16 cellular contexts compared by ENCODE assay signal in genomic region chr4:56657128-56657527, GRCh38. TPM values are rescaled to one million over a fixed set of nuclear protein-coding genes. Genes with fewer than 3 reads are reported as not detected.
A peak's percentile ranks its signal among the peaks of the same experiment; 100 is the strongest.
DNase-seq lines count a peak whose midpoint lies in the region; ATAC-seq and TF ChIP-seq lines count a peak whose summit lies in the region.
"Had no signal": no experiment of that assay in that cellular context is flagged by ENCODE, and none has a peak within 500 bp of the region (broad histone marks: within the 10 kb centered on the region; RNA-seq: fewer than 3 reads in every experiment).

No MANE protein-coding gene starts in this region.

- no peak overlapping the region for H3K9ac ChIP-seq in endodermal cell (ENCODE audit: extremely low read depth, low read length, poor library complexity, severe bottlenecking)

- no peak for ATAC-seq in activated CD8-positive, alpha-beta memory T cell treated with anti-CD3 and anti-CD28 coated beads, Interleukin-2, amount 10 ng/mL, durations not matched to agents 7 days and 5 days
- ATAC-seq: body of pancreas had no signal

- CTCF ChIA-PET in activated CD8-positive, alpha-beta memory T cell treated with anti-CD3 and anti-CD28 coated beads, Interleukin-2, amount 10 ng/mL, durations not matched to agents 7 days and 5 days (lab: Charles Lee) = interaction anchor here (0.8 to 2.6 kb wide), 5 partner anchors 16 to 222 kb away, joined by 3 to 8 read pairs (median 5); partner anchors contain the start of genes PAICS and PPAT
- CTCF ChIA-PET in RWPE1 (lab: Yijun Ruan, JAX) = no interaction called here

- no peak overlapping the region for H3K4me3 Mint-ChIP-seq in activated CD8-positive, alpha-beta memory T cell treated with anti-CD3 and anti-CD28 coated beads, Interleukin-2, amount 10 ng/mL, durations not matched to agents 7 days and 5 days
- H3K4me3 Mint-ChIP-seq in IgD-negative memory B cell = peak overlapping the region in 3 of 4 donors; percentile 41 to 92 (median 78)
- H3K4me3 Mint-ChIP-seq in endodermal cell = peak overlapping the region; percentile 76
- peak overlapping the region; percentile 58 for H3K4me3 Mint-ChIP-seq in progenitor cell of endocrine pancreas (ENCODE audit: low read depth)

- H3K4me1 ChIP-seq in endodermal cell (ENCODE audit: control insufficient read depth, insufficient read depth, low read length) = no peaks in the 10 kb centered on the region

- no peak for DNase-seq in activated CD8-positive, alpha-beta memory T cell treated with anti-CD3 and anti-CD28 coated beads, Interleukin-2, amount 10 ng/mL, durations not matched to agents 7 days and 5 days
- no peak for DNase-seq in activated CD8-positive, alpha-beta memory T cell treated with anti-CD3 and anti-CD28 coated beads for 24 hours
- DNase-seq in endodermal cell (no peak), progenitor cell of endocrine pancreas (ENCODE audit: low spot score, unreplicated experiment) (no peak), RWPE1 (ENCODE audit: low spot score) (no peak), brain microvascular endothelial cell (no peak), H4 (ENCODE audit: low spot score) (no peak)
- DNase-seq: activated gamma-delta T cell treated with Interleukin-2 at 50 U/mL for 16 hours, body of pancreas, esophagus squamous epithelium, NCI-H1436 treated with DMSO at 0.1 percent for 48 hours, NCI-H2171 treated with DMSO at 0.1 percent for 48 hours, NCI-H82, trophoblast cell had no signal

- no peaks in the 10 kb centered on the region for H3K9me3 Mint-ChIP-seq in activated CD8-positive, alpha-beta memory T cell treated with anti-CD3 and anti-CD28 coated beads, Interleukin-2, amount 10 ng/mL, durations not matched to agents 7 days and 5 days (ENCODE audit: low read depth)
- H3K9me3 Mint-ChIP-seq in IgD-negative memory B cell (peaks cover 0 to 2% (median 0%) of the 10 kb centered on the region in 3 donors), endodermal cell (no peaks in the 10 kb centered on the region), progenitor cell of endocrine pancreas (ENCODE audit: low read depth) (no peaks in the 10 kb centered on the region)

- H3K4me1 Mint-ChIP-seq in activated CD8-positive, alpha-beta memory T cell treated with anti-CD3 and anti-CD28 coated beads, Interleukin-2, amount 10 ng/mL, durations not matched to agents 7 days and 5 days = peaks cover 38% of the 10 kb centered on the region
- H3K4me1 Mint-ChIP-seq in IgD-negative memory B cell = peaks cover 22 to 28% (median 27%) of the 10 kb centered on the region in 3 donors
- peaks cover 6% of the 10 kb centered on the region for H3K4me1 Mint-ChIP-seq in endodermal cell
- peaks cover 3% of the 10 kb centered on the region for H3K4me1 Mint-ChIP-seq in progenitor cell of endocrine pancreas (ENCODE audit: low read depth)

- POLR2A ChIA-PET in RWPE1 (lab: Yijun Ruan, JAX; ENCODE audit: low non-redundant PET) = no interaction called here

- H3K27me3 ChIP-seq in endodermal cell (ENCODE audit: control insufficient read depth, insufficient read depth, low read length, poor library complexity, severe bottlenecking) = peaks cover 67% of the 10 kb centered on the region
- H3K27me3 ChIP-seq in brain microvascular endothelial cell (replicated peaks) = no peaks in the 10 kb centered on the region

- no peak for TF ChIP-seq CTCF in endodermal cell (conservative IDR thresholded peaks at IDR 0.05)
- no peak for TF ChIP-seq CTCF in progenitor cell of endocrine pancreas (IDR thresholded peaks at IDR 0.05; ENCODE audit: unreplicated experiment)
- no peak for TF ChIP-seq CTCF in RWPE1 (conservative IDR thresholded peaks at IDR 0.05; ENCODE audit: low read depth)
- TF ChIP-seq CTCF in brain microvascular endothelial cell (IDR thresholded peaks at IDR 0.05; ENCODE audit: low read depth, low read length, missing control alignments) = no peak

- H3K4me3 ChIP-seq in endodermal cell (ENCODE audit: low read length) = no peak overlapping the region
- no peak overlapping the region for H3K4me3 ChIP-seq in brain microvascular endothelial cell (ENCODE audit: low read depth, low read length)
- H3K4me3 ChIP-seq: body of pancreas had no signal

- H3K27ac ChIP-seq in endodermal cell (ENCODE audit: low read depth, low read length) = no peak overlapping the region
- H3K27ac ChIP-seq in RWPE1 = no peak overlapping the region
- H3K27ac ChIP-seq in brain microvascular endothelial cell = no peak overlapping the region
- H3K27ac ChIP-seq: body of pancreas had no signal

- H3K27me3 Mint-ChIP-seq in activated CD8-positive, alpha-beta memory T cell treated with anti-CD3 and anti-CD28 coated beads, Interleukin-2, amount 10 ng/mL, durations not matched to agents 7 days and 5 days = peaks cover 11% of the 10 kb centered on the region
- H3K27me3 Mint-ChIP-seq in IgD-negative memory B cell (peaks cover 13% of the 10 kb centered on the region), endodermal cell (ENCODE audit: insufficient read depth) (peaks cover 76% of the 10 kb centered on the region), progenitor cell of endocrine pancreas (peaks cover 85% of the 10 kb centered on the region)

- 81 to 83% methylated on average over 2 to 3 of the region's 3 CpGs for WGBS in endodermal cell (ENCODE audit: insufficient coverage in 1 of 2, insufficient read length in 1 of 2), 2 experiments

- H3K36me3 Mint-ChIP-seq in activated CD8-positive, alpha-beta memory T cell treated with anti-CD3 and anti-CD28 coated beads, Interleukin-2, amount 10 ng/mL, durations not matched to agents 7 days and 5 days = peaks cover 17% of the 10 kb centered on the region
- no peaks in the 10 kb centered on the region for H3K36me3 Mint-ChIP-seq in IgD-negative memory B cell
- H3K36me3 Mint-ChIP-seq in endodermal cell (ENCODE audit: low read depth) = no peaks in the 10 kb centered on the region
- H3K36me3 Mint-ChIP-seq in progenitor cell of endocrine pancreas (ENCODE audit: insufficient read depth) = no peaks in the 10 kb centered on the region

- H3K9me3 ChIP-seq in endodermal cell (ENCODE audit: control insufficient read depth, low read length) = no peaks in the 10 kb centered on the region
- H3K9me3 ChIP-seq: body of pancreas, esophagus squamous epithelium, prostate gland had no signal

- H3K36me3 ChIP-seq in endodermal cell (ENCODE audit: control insufficient read depth, insufficient read depth, low read length) = no peaks in the 10 kb centered on the region
- H3K36me3 ChIP-seq in brain microvascular endothelial cell (replicated peaks) = no peaks in the 10 kb centered on the region
- H3K36me3 ChIP-seq: esophagus squamous epithelium, prostate gland had no signal

- in situ Hi-C loops in brain microvascular endothelial cell (cut with HindIII; ENCODE audit: low pct_ligation_motif_present, low sequenced_read_pairs) = no loop called here

- peak overlapping the region; percentile 86 for H3K27ac Mint-ChIP-seq in activated CD8-positive, alpha-beta memory T cell treated with anti-CD3 and anti-CD28 coated beads, Interleukin-2, amount 10 ng/mL, durations not matched to agents 7 days and 5 days
- H3K27ac Mint-ChIP-seq in IgD-negative memory B cell = peak overlapping the region in 1 of 3 donors; percentile 15
- H3K27ac Mint-ChIP-seq in endodermal cell = no peak overlapping the region
- no peak overlapping the region for H3K27ac Mint-ChIP-seq in progenitor cell of endocrine pancreas

RNA-seq across cellular contexts. Expression of gene HOPX, which starts 24.0 kb away (rescaled TPM):
- 100 to 1,000 TPM; 177 to 208 TPM for total RNA-seq in activated CD8-positive, alpha-beta memory T cell treated with anti-CD3 and anti-CD28 coated beads, Interleukin-2, amount 10 ng/mL, durations not matched to agents 7 days and 5 days
- polyA plus RNA-seq in IgD-negative memory B cell = 84.2 TPM
- total RNA-seq in endodermal cell (not detected), progenitor cell of endocrine pancreas (0.55 and 0.69 TPM in 2 replicates)
- polyA plus RNA-seq in endodermal cell (2013, experiment 1 of 2) = 0.78 TPM
- polyA plus RNA-seq in endodermal cell (2013, experiment 2 of 2) = 0.75 TPM
- total RNA-seq in H4 (2014; rRNA removed; shearing (Covaris generic)) = not detected in 2 replicates

Comparison
In these comparisons a context has a peak if more than half of its experiments do, and no peak if none do; other contexts are left out.
1. RNA of gene HOPX, which starts 24.0 kb away (total RNA-seq): 177 to 208 TPM in activated CD8-positive, alpha-beta memory T cell treated with anti-CD3 and anti-CD28 coated beads, Interleukin-2, amount 10 ng/mL, durations not matched to agents 7 days and 5 days; 0.55 to 0.69 TPM in progenitor cell of endocrine pancreas, not detected in endodermal cell and not detected in H4; every median in the first group is over 100 times any median in the second.